ENCODE assay signal across 1 cellular context in genomic region chr10:29141761-29142160, GRCh38.
TF ChIP-seq lines count a peak whose summit lies in the region.

No MANE protein-coding gene starts in this region.

TF ChIP-seq in SK-N-SH, 30 proteins besides CTCF, POLR2A, EP300 and RAD21 (continued from another document):
- TF ChIP-seq ZBTB33 (IDR thresholded peaks at IDR 0.05; ENCODE audit: borderline replicate concordance, low read depth) (0 out of 2 replicates have a peak, but pooled peaks have one; percentile 71), FOXM1 (IDR thresholded peaks at IDR 0.05; ENCODE audit: low read depth) (peak; percentile 47; the same call in 1 of the 2 replicates), USF2 (IDR thresholded peaks at IDR 0.05; ENCODE audit: borderline replicate concordance, low read depth, low read length) (no peak), NFIC (IDR thresholded peaks at IDR 0.05; ENCODE audit: borderline replicate concordance) (peak; percentile 98), FOXJ3 (CRISPR knock-in tag; IDR thresholded peaks at IDR 0.05) (no peak), TCF12 (IDR thresholded peaks at IDR 0.05) (peak; percentile 97), POLR2AphosphoS5 (IDR thresholded peaks at IDR 0.05; ENCODE audit: low read depth, low read length) (peak; percentile 76), RCOR1 (IDR thresholded peaks at IDR 0.05; ENCODE audit: low read length) (peak; percentile 96), YY1 (IDR thresholded peaks at IDR 0.05; ENCODE audit: low read depth) (0 out of 2 replicates have a peak, but pooled peaks have one; percentile 23), REST (IDR thresholded peaks at IDR 0.05; ENCODE audit: low read depth, low read length) (no peak), CHD2 (IDR thresholded peaks at IDR 0.05; ENCODE audit: low read length, partially characterized antibody) (no peak), ELF1 (IDR thresholded peaks at IDR 0.05) (no peak), USF1 (IDR thresholded peaks at IDR 0.05; ENCODE audit: borderline replicate concordance, low read depth) (no peak), EZH2phosphoT487 (IDR thresholded peaks at IDR 0.05; ENCODE audit: borderline replicate concordance, low read depth) (no peak), MEF2A (IDR thresholded peaks at IDR 0.05; ENCODE audit: borderline replicate concordance, low read depth) (peak; percentile 65; the same call in 1 of the 2 replicates)
TF ChIP-seq in SK-N-SH: peak in this region for 15.
